Comparison of ENCODE assay signal across 1 cellular context in genomic region chr12:106815741-106816140, GRCh38.
TF ChIP-seq lines count a peak whose summit lies in the region.

No MANE protein-coding gene starts in this region.

TF ChIP-seq in GM23338, 12 proteins besides CTCF, POLR2A, EP300 and RAD21 (continued from another document):
- TF ChIP-seq ZNF462 (CRISPR knock-in tag; IDR thresholded peaks at IDR 0.05) (no peak), ZNF114 (CRISPR knock-in tag; IDR thresholded peaks at IDR 0.05) (no peak), REST (IDR thresholded peaks at IDR 0.05; ENCODE audit: unreplicated experiment) (no peak), EZH2 (IDR thresholded peaks at IDR 0.05; ENCODE audit: low read depth, unreplicated experiment) (no peak), STAT1 (IDR thresholded peaks at IDR 0.05; ENCODE audit: unreplicated experiment) (no peak), JUNB (IDR thresholded peaks at IDR 0.05; ENCODE audit: unreplicated experiment) (no peak)
